2 cellular contexts compared by ENCODE assay signal in the genomic region with DNA sequence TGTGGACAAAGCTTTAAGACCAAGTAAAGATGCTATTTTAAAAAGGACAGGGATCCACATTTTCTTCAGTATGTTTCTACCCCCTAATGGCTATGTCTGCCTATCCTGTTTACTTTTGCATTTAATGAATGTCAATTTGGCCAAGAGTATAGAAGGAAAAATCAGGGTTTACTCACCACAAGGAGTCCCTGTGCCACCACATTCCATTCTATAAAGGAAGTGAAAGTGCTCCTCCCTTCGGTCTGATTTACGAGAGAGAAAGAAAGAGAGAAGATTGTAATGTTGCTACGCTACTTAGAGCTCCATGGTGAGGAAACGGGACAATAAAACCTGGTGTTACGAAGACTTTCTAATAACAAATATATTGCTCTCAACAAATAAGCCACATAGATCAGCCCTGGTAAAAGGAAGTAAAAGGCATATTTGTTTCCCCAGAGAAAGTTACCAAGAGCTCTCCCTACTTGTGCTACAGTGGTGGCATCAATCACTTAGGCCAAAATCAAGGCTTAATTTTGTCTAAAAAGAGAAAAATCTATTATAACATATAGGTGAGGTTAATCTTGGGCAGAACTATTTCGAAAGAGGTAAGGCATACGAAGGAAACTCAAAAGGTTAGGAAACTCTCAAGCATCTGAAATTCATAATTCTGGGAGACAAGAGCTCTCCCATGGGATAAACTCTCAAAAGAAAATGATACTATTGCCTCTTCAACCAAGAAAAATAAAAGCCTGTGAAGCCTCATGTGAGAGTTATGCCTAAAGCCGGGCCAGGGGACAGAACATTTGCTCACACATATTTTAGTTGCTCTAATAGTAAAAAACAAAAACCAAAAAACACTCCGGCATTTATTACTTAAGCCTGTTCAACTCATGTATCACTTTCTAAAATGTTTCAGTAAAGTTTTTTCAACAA.
TF ChIP-seq lines count a peak whose summit lies in the region.

No MANE protein-coding gene starts in this region.

TF ChIP-seq in SK-N-SH treated with all-trans-retinoic acid at 6 μM for 48 hours, 23 proteins besides CTCF, POLR2A, EP300 and RAD21 (continued from another document):
- TF ChIP-seq, protein P1, sequence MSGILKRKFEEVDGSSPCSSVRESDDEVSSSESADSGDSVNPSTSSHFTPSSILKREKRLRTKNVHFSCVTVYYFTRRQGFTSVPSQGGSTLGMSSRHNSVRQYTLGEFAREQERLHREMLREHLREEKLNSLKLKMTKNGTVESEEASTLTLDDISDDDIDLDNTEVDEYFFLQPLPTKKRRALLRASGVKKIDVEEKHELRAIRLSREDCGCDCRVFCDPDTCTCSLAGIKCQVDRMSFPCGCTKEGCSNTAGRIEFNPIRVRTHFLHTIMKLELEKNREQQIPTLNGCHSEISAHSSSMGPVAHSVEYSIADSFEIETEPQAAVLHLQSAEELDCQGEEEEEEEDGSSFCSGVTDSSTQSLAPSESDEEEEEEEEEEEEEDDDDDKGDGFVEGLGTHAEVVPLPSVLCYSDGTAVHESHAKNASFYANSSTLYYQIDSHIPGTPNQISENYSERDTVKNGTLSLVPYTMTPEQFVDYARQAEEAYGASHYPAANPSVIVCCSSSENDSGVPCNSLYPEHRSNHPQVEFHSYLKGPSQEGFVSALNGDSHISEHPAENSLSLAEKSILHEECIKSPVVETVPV (CRISPR knock-in tag; IDR thresholded peaks at IDR 0.05) = no peak
- TF ChIP-seq PATZ1 (CRISPR knock-in tag; IDR thresholded peaks at IDR 0.05; ENCODE audit: borderline replicate concordance) (no peak), ESRRG (CRISPR knock-in tag; IDR thresholded peaks at IDR 0.05) (no peak), ZNF70 (CRISPR knock-in tag; IDR thresholded peaks at IDR 0.05) (no peak), ZNF565 (CRISPR knock-in tag; conservative IDR thresholded peaks at IDR 0.05; ENCODE audit: low read depth) (no peak), ZFP30 (CRISPR knock-in tag; IDR thresholded peaks at IDR 0.05) (no peak), ZFP3 (CRISPR knock-in tag; IDR thresholded peaks at IDR 0.05) (no peak), RARB (CRISPR knock-in tag; IDR thresholded peaks at IDR 0.05) (no peak), ISL1 (CRISPR knock-in tag; IDR thresholded peaks at IDR 0.05) (no peak), OSR1 (CRISPR knock-in tag; IDR thresholded peaks at IDR 0.05) (no peak), TOX (CRISPR knock-in tag; IDR thresholded peaks at IDR 0.05; ENCODE audit: borderline replicate concordance) (no peak), CSDC2 (CRISPR knock-in tag; IDR thresholded peaks at IDR 0.05) (no peak), ARNTL (CRISPR knock-in tag; IDR thresholded peaks at IDR 0.05; ENCODE audit: borderline replicate concordance, low read depth) (no peak)
- TF ChIP-seq, protein P2, sequence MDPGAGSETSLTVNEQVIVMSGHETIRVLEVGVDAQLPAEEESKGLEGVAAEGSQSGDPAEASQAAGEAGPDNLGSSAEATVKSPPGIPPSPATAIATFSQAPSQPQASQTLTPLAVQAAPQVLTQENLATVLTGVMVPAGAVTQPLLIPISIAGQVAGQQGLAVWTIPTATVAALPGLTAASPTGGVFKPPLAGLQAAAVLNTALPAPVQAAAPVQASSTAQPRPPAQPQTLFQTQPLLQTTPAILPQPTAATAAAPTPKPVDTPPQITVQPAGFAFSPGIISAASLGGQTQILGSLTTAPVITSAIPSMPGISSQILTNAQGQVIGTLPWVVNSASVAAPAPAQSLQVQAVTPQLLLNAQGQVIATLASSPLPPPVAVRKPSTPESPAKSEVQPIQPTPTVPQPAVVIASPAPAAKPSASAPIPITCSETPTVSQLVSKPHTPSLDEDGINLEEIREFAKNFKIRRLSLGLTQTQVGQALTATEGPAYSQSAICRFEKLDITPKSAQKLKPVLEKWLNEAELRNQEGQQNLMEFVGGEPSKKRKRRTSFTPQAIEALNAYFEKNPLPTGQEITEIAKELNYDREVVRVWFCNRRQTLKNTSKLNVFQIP (CRISPR knock-in tag; IDR thresholded peaks at IDR 0.05; ENCODE audit: borderline replicate concordance, low read depth) = no peak

TF ChIP-seq in SK-N-SH, 30 proteins besides CTCF, POLR2A, EP300 and RAD21 (continued from another document):
- no peak for TF ChIP-seq FOXJ3 (CRISPR knock-in tag; IDR thresholded peaks at IDR 0.05)
- no peak for TF ChIP-seq TEAD4 (IDR thresholded peaks at IDR 0.05; ENCODE audit: borderline replicate concordance, insufficient read depth)
- TF ChIP-seq CHD2 (IDR thresholded peaks at IDR 0.05; ENCODE audit: low read length, partially characterized antibody) = no peak
- no peak for TF ChIP-seq MEF2A (IDR thresholded peaks at IDR 0.05; ENCODE audit: borderline replicate concordance, low read depth)
- no peak for TF ChIP-seq GABPA (IDR thresholded peaks at IDR 0.05; ENCODE audit: low read depth)
